Comparison of ENCODE assay signal across 2 cellular contexts in the genomic region with DNA sequence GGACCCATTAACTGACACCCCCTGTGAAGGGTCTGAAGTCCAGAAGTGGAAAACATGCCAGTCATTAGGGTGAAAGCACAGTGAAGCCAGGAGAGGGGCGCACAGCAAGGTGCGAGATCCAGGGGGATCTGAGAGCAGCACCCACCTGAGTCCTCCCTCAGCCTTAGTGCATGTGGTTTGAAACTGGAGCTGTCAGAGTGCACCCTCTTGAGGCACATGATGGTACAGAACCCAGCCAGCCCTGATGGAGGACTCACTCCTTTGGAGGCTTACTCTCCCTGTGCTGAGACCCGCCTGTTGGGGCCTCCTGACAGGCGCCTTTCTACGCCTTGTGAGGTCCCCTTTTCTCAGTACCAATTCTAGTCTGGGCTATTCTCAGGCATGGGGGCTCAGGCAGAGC.
TF ChIP-seq lines count a peak whose summit lies in the region.

No MANE protein-coding gene starts in this region.

TF ChIP-seq in IMR-90, 13 proteins besides CTCF, POLR2A, EP300 and RAD21:
- TF ChIP-seq MAZ (IDR thresholded peaks at IDR 0.05; ENCODE audit: borderline replicate concordance, low read depth, low read length) (no peak), RFX5 (IDR thresholded peaks at IDR 0.05; ENCODE audit: low read depth, low read length) (no peak), NFE2L2 (IDR thresholded peaks at IDR 0.05; ENCODE audit: low read depth, low read length) (no peak), MAFK (IDR thresholded peaks at IDR 0.05; ENCODE audit: low read depth, low read length) (no peak), MXI1 (IDR thresholded peaks at IDR 0.05; ENCODE audit: borderline replicate concordance, low read depth, low read length) (no peak), FOS (IDR thresholded peaks at IDR 0.05; ENCODE audit: low read depth, low read length) (no peak), CHD1 (IDR thresholded peaks at IDR 0.05; ENCODE audit: low read depth, low read length) (no peak), CEBPB (IDR thresholded peaks at IDR 0.05; ENCODE audit: low read depth, low read length) (no peak), RCOR1 (IDR thresholded peaks at IDR 0.05; ENCODE audit: insufficient replicate concordance, low read length) (no peak), SMC3 (IDR thresholded peaks at IDR 0.05; ENCODE audit: low read depth, low read length) (no peak), BHLHE40 (IDR thresholded peaks at IDR 0.05; ENCODE audit: low read depth, low read length) (no peak)
- TF ChIP-seq, protein P1, sequence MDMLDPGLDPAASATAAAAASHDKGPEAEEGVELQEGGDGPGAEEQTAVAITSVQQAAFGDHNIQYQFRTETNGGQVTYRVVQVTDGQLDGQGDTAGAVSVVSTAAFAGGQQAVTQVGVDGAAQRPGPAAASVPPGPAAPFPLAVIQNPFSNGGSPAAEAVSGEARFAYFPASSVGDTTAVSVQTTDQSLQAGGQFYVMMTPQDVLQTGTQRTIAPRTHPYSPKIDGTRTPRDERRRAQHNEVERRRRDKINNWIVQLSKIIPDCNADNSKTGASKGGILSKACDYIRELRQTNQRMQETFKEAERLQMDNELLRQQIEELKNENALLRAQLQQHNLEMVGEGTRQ (IDR thresholded peaks at IDR 0.05; ENCODE audit: low read depth, low read length) = no peak
- TF ChIP-seq, protein P2, sequence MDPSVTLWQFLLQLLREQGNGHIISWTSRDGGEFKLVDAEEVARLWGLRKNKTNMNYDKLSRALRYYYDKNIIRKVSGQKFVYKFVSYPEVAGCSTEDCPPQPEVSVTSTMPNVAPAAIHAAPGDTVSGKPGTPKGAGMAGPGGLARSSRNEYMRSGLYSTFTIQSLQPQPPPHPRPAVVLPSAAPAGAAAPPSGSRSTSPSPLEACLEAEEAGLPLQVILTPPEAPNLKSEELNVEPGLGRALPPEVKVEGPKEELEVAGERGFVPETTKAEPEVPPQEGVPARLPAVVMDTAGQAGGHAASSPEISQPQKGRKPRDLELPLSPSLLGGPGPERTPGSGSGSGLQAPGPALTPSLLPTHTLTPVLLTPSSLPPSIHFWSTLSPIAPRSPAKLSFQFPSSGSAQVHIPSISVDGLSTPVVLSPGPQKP (IDR thresholded peaks at IDR 0.05; ENCODE audit: borderline replicate concordance, low read depth, low read length) = no peak

TF ChIP-seq in K562, 482 proteins besides CTCF, POLR2A, EP300 and RAD21:
- 0 out of 2 replicates have a peak, but pooled peaks have one; percentile 10 for TF ChIP-seq BHLHE40 (IDR thresholded peaks at IDR 0.05; ENCODE audit: low read length)
- no peak for TF ChIP-seq ZNF507 (tag; conservative IDR thresholded peaks at IDR 0.05)
- TF ChIP-seq, protein P3, sequence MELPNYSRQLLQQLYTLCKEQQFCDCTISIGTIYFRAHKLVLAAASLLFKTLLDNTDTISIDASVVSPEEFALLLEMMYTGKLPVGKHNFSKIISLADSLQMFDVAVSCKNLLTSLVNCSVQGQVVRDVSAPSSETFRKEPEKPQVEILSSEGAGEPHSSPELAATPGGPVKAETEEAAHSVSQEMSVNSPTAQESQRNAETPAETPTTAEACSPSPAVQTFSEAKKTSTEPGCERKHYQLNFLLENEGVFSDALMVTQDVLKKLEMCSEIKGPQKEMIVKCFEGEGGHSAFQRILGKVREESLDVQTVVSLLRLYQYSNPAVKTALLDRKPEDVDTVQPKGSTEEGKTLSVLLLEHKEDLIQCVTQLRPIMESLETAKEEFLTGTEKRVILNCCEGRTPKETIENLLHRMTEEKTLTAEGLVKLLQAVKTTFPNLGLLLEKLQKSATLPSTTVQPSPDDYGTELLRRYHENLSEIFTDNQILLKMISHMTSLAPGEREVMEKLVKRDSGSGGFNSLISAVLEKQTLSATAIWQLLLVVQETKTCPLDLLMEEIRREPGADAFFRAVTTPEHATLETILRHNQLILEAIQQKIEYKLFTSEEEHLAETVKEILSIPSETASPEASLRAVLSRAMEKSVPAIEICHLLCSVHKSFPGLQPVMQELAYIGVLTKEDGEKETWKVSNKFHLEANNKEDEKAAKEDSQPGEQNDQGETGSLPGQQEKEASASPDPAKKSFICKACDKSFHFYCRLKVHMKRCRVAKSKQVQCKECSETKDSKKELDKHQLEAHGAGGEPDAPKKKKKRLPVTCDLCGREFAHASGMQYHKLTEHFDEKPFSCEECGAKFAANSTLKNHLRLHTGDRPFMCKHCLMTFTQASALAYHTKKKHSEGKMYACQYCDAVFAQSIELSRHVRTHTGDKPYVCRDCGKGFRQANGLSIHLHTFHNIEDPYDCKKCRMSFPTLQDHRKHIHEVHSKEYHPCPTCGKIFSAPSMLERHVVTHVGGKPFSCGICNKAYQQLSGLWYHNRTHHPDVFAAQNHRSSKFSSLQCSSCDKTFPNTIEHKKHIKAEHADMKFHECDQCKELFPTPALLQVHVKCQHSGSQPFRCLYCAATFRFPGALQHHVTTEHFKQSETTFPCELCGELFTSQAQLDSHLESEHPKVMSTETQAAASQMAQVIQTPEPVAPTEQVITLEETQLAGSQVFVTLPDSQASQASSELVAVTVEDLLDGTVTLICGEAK (IDR thresholded peaks at IDR 0.05) = no peak
- TF ChIP-seq, protein P3 (CRISPR knock-in tag; IDR thresholded peaks at IDR 0.05) = no peak
- peak; percentile 59; the same call in 1 of the 2 replicates for TF ChIP-seq ZNF263 (CRISPR knock-in tag; IDR thresholded peaks at IDR 0.05; ENCODE audit: borderline replicate concordance)
